14 cellular contexts compared by ENCODE assay signal in the genomic region with DNA sequence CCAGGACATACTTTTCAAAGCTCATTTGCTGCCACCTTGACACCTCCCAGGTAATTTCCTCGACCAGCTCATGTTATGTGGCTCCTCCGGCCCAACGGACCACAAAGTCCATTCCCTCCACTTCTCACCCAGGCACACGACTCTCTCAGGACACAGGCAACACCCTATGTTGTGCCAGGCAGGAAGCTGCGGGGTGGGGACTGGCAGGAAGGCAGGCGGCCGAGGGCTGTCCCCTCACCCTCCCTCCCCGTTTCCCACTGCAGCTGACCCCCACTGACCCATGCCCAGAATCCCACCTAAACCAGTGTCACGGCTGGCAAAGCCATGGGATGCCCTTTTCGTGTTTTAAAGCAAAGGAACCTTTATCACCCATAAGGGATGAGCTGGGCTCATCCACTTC. TPM values are rescaled to one million over a fixed set of nuclear protein-coding genes. Genes with fewer than 3 reads are reported as not detected.
DNase-seq lines count a peak whose midpoint lies in the region; ATAC-seq and TF ChIP-seq lines count a peak whose summit lies in the region.
"Had no signal": no experiment of that assay in that cellular context is flagged by ENCODE, and none has a peak within 500 bp of the region (broad histone marks: within the 10 kb centered on the region; RNA-seq: fewer than 3 reads in every experiment).

No MANE protein-coding gene starts in this region.

- no peak overlapping the region for H3K9ac ChIP-seq in mesendoderm (ENCODE audit: low read length)
- H3K9ac ChIP-seq: BLaER1 treated with 17β-estradiol and CSF1 and Interleukin-3, amounts not matched to agents 10 nM and 100 nM had no signal

- no peaks in the 10 kb centered on the region for H3K79me1 ChIP-seq in mesendoderm (ENCODE audit: low read length)

- H2BK120ac ChIP-seq in mesendoderm (ENCODE audit: low read depth, low read length) = no peak overlapping the region

- H4K8ac ChIP-seq in mesendoderm (ENCODE audit: low read depth, low read length) = no peak overlapping the region

- ATAC-seq in RWPE2 (ENCODE audit: low read depth) (no peak), left lobe of liver (no peak), HG03139 (IDR thresholded peaks at IDR 0.05; ENCODE audit: unreplicated experiment) (no peak)
- ATAC-seq: CD8-positive, alpha-beta T cell; GM12878 had no signal

- no peak for TF ChIP-seq POLR2A in ovary (IDR thresholded peaks at IDR 0.05)

- H3K4me3 ChIP-seq in RWPE2 (ENCODE audit: severe bottlenecking) (no peak overlapping the region), mesendoderm (ENCODE audit: low read length) (no peak overlapping the region), ovary (no peak overlapping the region)
- H3K4me3 ChIP-seq: BLaER1 treated with 17β-estradiol and CSF1 and Interleukin-3, amounts not matched to agents 10 nM and 100 nM; GM12878 had no signal

- H2BK5ac ChIP-seq in mesendoderm (ENCODE audit: low read length) = no peak overlapping the region

- TF ChIP-seq EP300 in ovary (IDR thresholded peaks at IDR 0.05) = no peak

- no peak overlapping the region for H2BK15ac ChIP-seq in mesendoderm (replicated peaks; ENCODE audit: low read depth)

- no peak overlapping the region for H2AK5ac ChIP-seq in mesendoderm (ENCODE audit: low read length)

- intact Hi-C loops in ovary (cut with DNase I) = no loop called here

- H3K56ac ChIP-seq in mesendoderm (ENCODE audit: low read length) = no peak overlapping the region

- H3K79me2 ChIP-seq in mesendoderm (ENCODE audit: control insufficient read depth, insufficient read depth, low read length) = no peaks in the 10 kb centered on the region

- H3K4me1 ChIP-seq in RWPE2 (ENCODE audit: insufficient read depth, poor library complexity, severe bottlenecking) (peaks cover 27% of the 10 kb centered on the region), mesendoderm (ENCODE audit: control insufficient read depth, low read depth, low read length) (peaks cover 4% of the 10 kb centered on the region), ovary (ENCODE audit: insufficient read depth) (no peaks in the 10 kb centered on the region)

- no peak for TF ChIP-seq CTCF in RWPE2 (IDR thresholded peaks at IDR 0.05; ENCODE audit: poor library complexity, severe bottlenecking)
- no peak for TF ChIP-seq CTCF in ovary (IDR thresholded peaks at IDR 0.05)

- WGBS in mesendoderm (ENCODE audit: extremely low coverage, insufficient coverage, low lambda C conversion rate) = no CpG with 5 or more reads among the region's 10 CpGs
- 83 to 85% (median 84%) methylated on average over 10 of the region's 10 CpGs for WGBS in ovary, 3 donors

- H3K27me3 ChIP-seq in RWPE2 (ENCODE audit: insufficient read depth, poor library complexity, severe bottlenecking) (no peaks in the 10 kb centered on the region), mesendoderm (ENCODE audit: insufficient read depth, low read length, poor library complexity) (no peaks in the 10 kb centered on the region), ovary (no peaks in the 10 kb centered on the region)

- no peak overlapping the region for H4K5ac ChIP-seq in mesendoderm (ENCODE audit: low read length)

- H3K36me3 ChIP-seq in RWPE2 (ENCODE audit: low read depth) = peaks cover 14% of the 10 kb centered on the region
- no peaks in the 10 kb centered on the region for H3K36me3 ChIP-seq in mesendoderm (ENCODE audit: control insufficient read depth, insufficient read depth, low read length)
- H3K36me3 ChIP-seq in ovary = no peaks in the 10 kb centered on the region
- H3K36me3 ChIP-seq: BLaER1 treated with 17β-estradiol and CSF1 and Interleukin-3, amounts not matched to agents 10 nM and 100 nM had no signal

- peak overlapping the region; percentile 24 for H3K23ac ChIP-seq in mesendoderm (ENCODE audit: low read length)

- DNase-seq in RWPE2 (ENCODE audit: low spot score) (no peak), left lobe of liver (ENCODE audit: low spot score) (peak; percentile 33), mesendoderm (no peak), ovary (no peak), NCI-H446 treated with DMSO at 0.1 percent for 48 hours (lab: John Stamatoyannopoulos, UW) (no peak), activated T-cell treated with anti-CD3 and anti-CD28 coated beads for 4 hours (no peak)
- DNase-seq: Calu3; CD8-positive, alpha-beta T cell; DMS79 treated with DMSO at 0.1 percent for 48 hours; HCEC 1CT; IMR-90 had no signal

- H3K9me3 ChIP-seq in RWPE2 (ENCODE audit: severe bottlenecking) = no peaks in the 10 kb centered on the region
- no peaks in the 10 kb centered on the region for H3K9me3 ChIP-seq in ovary
- H3K9me3 ChIP-seq: BLaER1 treated with 17β-estradiol and CSF1 and Interleukin-3, amounts not matched to agents 10 nM and 100 nM had no signal

- H3K27ac ChIP-seq in RWPE2 (ENCODE audit: poor library complexity, severe bottlenecking) (peak overlapping the region; percentile 94), mesendoderm (ENCODE audit: low read depth, low read length) (no peak overlapping the region), ovary (no peak overlapping the region)
- H3K27ac ChIP-seq: BLaER1 treated with 17β-estradiol and CSF1 and Interleukin-3, amounts not matched to agents 10 nM and 100 nM had no signal

- no peak overlapping the region for H3K4ac ChIP-seq in mesendoderm (ENCODE audit: low read depth, low read length)

- no peak overlapping the region for H3K18ac ChIP-seq in mesendoderm (ENCODE audit: low read length)

- no peak overlapping the region for H3K4me2 ChIP-seq in mesendoderm (ENCODE audit: low read length)

RNA-seq across cellular contexts. Expression of a gene that starts 20.8 kb away (rescaled TPM):
- 8.4 TPM for total RNA-seq in left lobe of liver
- polyA plus RNA-seq in mesendoderm (2013, experiment 1 of 2) = 4.0 TPM
- 4.0 TPM for polyA plus RNA-seq in mesendoderm (2013, experiment 2 of 2)
- 10 to 100 TPM in 1 of 7 donors, 1 to 10 TPM in 4, under 1 TPM in 2; 0.63 to 25.2 (median 4.1) TPM for total RNA-seq in ovary
- 1 to 10 TPM in 1 of 2 donors, under 1 TPM in 1; 0.75 to 1.7 TPM for polyA plus RNA-seq in ovary
